Comparison of ENCODE assay signal across 16 cellular contexts in the genomic region with DNA sequence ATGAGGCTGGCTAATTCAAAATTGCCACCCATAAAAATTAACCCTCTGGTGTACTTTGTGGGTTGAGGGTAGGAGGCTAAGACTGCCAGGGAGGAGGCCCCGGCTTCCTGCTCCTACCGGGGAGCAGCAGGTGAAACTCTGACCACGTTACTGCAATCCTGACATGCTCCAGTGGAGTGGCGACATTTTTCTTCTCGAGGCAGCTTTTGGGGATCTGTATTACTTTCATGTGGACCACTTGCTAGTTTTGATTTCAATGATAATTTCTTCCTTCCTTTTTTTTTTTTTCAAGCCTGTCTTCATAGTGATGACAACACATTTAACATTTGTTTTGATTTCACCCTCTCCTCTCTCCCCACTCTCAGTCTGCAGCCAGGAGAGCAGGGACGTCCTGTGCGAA. TPM values are rescaled to one million over a fixed set of nuclear protein-coding genes. Genes with fewer than 3 reads are reported as not detected.
DNase-seq lines count a peak whose midpoint lies in the region; ATAC-seq and TF ChIP-seq lines count a peak whose summit lies in the region.
"Had no signal": no experiment of that assay in that cellular context is flagged by ENCODE, and none has a peak within 500 bp of the region (broad histone marks: within the 10 kb centered on the region; RNA-seq: fewer than 3 reads in every experiment).

No MANE protein-coding gene starts in this region.

- peak overlapping the region; percentile 57 for H3K27ac Mint-ChIP-seq in activated CD4-positive, alpha-beta T cell treated with anti-CD3 and anti-CD28 coated beads, Interleukin-2, amount 10 ng/mL, durations not matched to agents 7 days and 5 days
- H3K27ac Mint-ChIP-seq in activated CD8-positive, alpha-beta T cell treated with anti-CD3 and anti-CD28 coated beads, Interleukin-2, amount 10 ng/mL, durations not matched to agents 7 days and 5 days: peak overlapping the region; percentile 44
- H3K27ac Mint-ChIP-seq: activated B cell treated with CpG ODN at 0.5 μM for 24 hours had no signal

- H3K27me3 ChIP-seq in sigmoid colon: peaks cover 0 to 24% (median 0%) of the 10 kb centered on the region in 3 donors
- H3K27me3 ChIP-seq: cardiac muscle cell had no signal

- ATAC-seq in GM21423 (IDR thresholded peaks at IDR 0.05; ENCODE audit: unreplicated experiment) (peak; percentile 57), HG02884 (IDR thresholded peaks at IDR 0.05; ENCODE audit: unreplicated experiment) (no peak)
- no peak for ATAC-seq in activated CD8-positive, alpha-beta T cell treated with anti-CD3 and anti-CD28 coated beads, Interleukin-2, amount 10 ng/mL, durations not matched to agents 7 days and 5 days

- WGBS in sigmoid colon, 2 donors: 67 to 78% methylated on average over 7 of the region's 7 CpGs

- no peaks in the 10 kb centered on the region for H3K36me3 ChIP-seq in sigmoid colon
- H3K36me3 ChIP-seq: cardiac muscle cell had no signal

- H3K4me3 ChIP-seq in sigmoid colon: no peak overlapping the region
- H3K4me3 ChIP-seq: cardiac muscle cell, SK-N-MC, spleen had no signal

- TF ChIP-seq CTCF in sigmoid colon (IDR thresholded peaks at IDR 0.05): no peak

- H3K36me3 Mint-ChIP-seq in activated CD4-positive, alpha-beta T cell treated with anti-CD3 and anti-CD28 coated beads, Interleukin-2, amount 10 ng/mL, durations not matched to agents 7 days and 5 days (ENCODE audit: low read depth): peaks cover 93% of the 10 kb centered on the region
- H3K36me3 Mint-ChIP-seq in activated CD8-positive, alpha-beta T cell treated with anti-CD3 and anti-CD28 coated beads, Interleukin-2, amount 10 ng/mL, durations not matched to agents 7 days and 5 days (ENCODE audit: low read depth): peaks cover 95% of the 10 kb centered on the region

- TF ChIP-seq EP300 in sigmoid colon (IDR thresholded peaks at IDR 0.05): no peak

- POLR2A ChIA-PET in activated CD4-positive, alpha-beta T cell treated with anti-CD3 and anti-CD28 coated beads, Interleukin-2, amount 10 ng/mL, durations not matched to agents 7 days and 5 days (lab: Charles Lee): no interaction called here
- POLR2A ChIA-PET in activated CD8-positive, alpha-beta T cell treated with anti-CD3 and anti-CD28 coated beads, Interleukin-2, amount 10 ng/mL, durations not matched to agents 7 days and 5 days (lab: Charles Lee): interaction anchor here (1.0 to 4.1 kb wide), 2 partner anchors 9 to 335 kb away, joined by 3 to 23 read pairs; no protein-coding TSS in a partner anchor

- TF ChIP-seq POLR2A in sigmoid colon (IDR thresholded peaks at IDR 0.05): no peak

- DNase-seq in activated CD4-positive, alpha-beta T cell treated with anti-CD3 and anti-CD28 coated beads, Interleukin-2, amount 10 ng/mL, durations not matched to agents 7 days and 5 days: no peak
- DNase-seq in activated CD4-positive, alpha-beta T cell treated with anti-CD3 and anti-CD28 coated beads, Interleukin-2, amount 50 U/mL, for 4 hours: no peak
- DNase-seq in activated CD8-positive, alpha-beta T cell treated with anti-CD3 and anti-CD28 coated beads, Interleukin-2, amount 10 ng/mL, durations not matched to agents 7 days and 5 days: no peak
- DNase-seq in sigmoid colon: peak; percentile 3
- no peak for DNase-seq in NCI-H1930 (lab: John Stamatoyannopoulos, UW)
- no peak for DNase-seq in occipital lobe (lab: John Stamatoyannopoulos, UW)
- DNase-seq: activated B cell treated with CpG ODN at 0.5 μM for 24 hours, activated gamma-delta T cell, midbrain, MV-4-11, NCI-H2171 treated with DMSO at 0.1 percent for 48 hours, spleen had no signal

- H3K27me3 Mint-ChIP-seq in activated CD4-positive, alpha-beta T cell treated with anti-CD3 and anti-CD28 coated beads, Interleukin-2, amount 10 ng/mL, durations not matched to agents 7 days and 5 days: no peaks in the 10 kb centered on the region
- H3K27me3 Mint-ChIP-seq in activated CD8-positive, alpha-beta T cell treated with anti-CD3 and anti-CD28 coated beads, Interleukin-2, amount 10 ng/mL, durations not matched to agents 7 days and 5 days (ENCODE audit: low read depth): no peaks in the 10 kb centered on the region

- peaks cover 83% of the 10 kb centered on the region for H3K4me1 Mint-ChIP-seq in activated CD4-positive, alpha-beta T cell treated with anti-CD3 and anti-CD28 coated beads, Interleukin-2, amount 10 ng/mL, durations not matched to agents 7 days and 5 days
- H3K4me1 Mint-ChIP-seq in activated CD8-positive, alpha-beta T cell treated with anti-CD3 and anti-CD28 coated beads, Interleukin-2, amount 10 ng/mL, durations not matched to agents 7 days and 5 days (ENCODE audit: low read depth): peaks cover 83% of the 10 kb centered on the region
- H3K4me1 Mint-ChIP-seq: activated B cell treated with CpG ODN at 0.5 μM for 24 hours had no signal

- CTCF ChIA-PET in activated CD4-positive, alpha-beta T cell treated with anti-CD3 and anti-CD28 coated beads, Interleukin-2, amount 10 ng/mL, durations not matched to agents 7 days and 5 days (lab: Charles Lee): interaction anchor here (0.6 to 1.2 kb wide), 2 partner anchors 283 to 306 kb away, joined by 3 to 5 read pairs; no protein-coding TSS in a partner anchor
- CTCF ChIA-PET in activated CD8-positive, alpha-beta T cell treated with anti-CD3 and anti-CD28 coated beads, Interleukin-2, amount 10 ng/mL, durations not matched to agents 7 days and 5 days (lab: Charles Lee): no interaction called here

- H3K4me1 ChIP-seq in sigmoid colon: no peaks in the 10 kb centered on the region

- intact Hi-C loops in sigmoid colon (cut with DNase I): no loop called here

- no peak overlapping the region for H3K27ac ChIP-seq in sigmoid colon
- H3K27ac ChIP-seq: cardiac muscle cell, SK-N-MC, spleen had no signal

- H3K9me3 ChIP-seq in sigmoid colon: no peaks in the 10 kb centered on the region
- H3K9me3 ChIP-seq: spleen had no signal

- no peak overlapping the region for H3K4me3 Mint-ChIP-seq in activated CD4-positive, alpha-beta T cell treated with anti-CD3 and anti-CD28 coated beads, Interleukin-2, amount 10 ng/mL, durations not matched to agents 7 days and 5 days
- H3K4me3 Mint-ChIP-seq in activated CD8-positive, alpha-beta T cell treated with anti-CD3 and anti-CD28 coated beads, Interleukin-2, amount 10 ng/mL, durations not matched to agents 7 days and 5 days: no peak overlapping the region
- H3K4me3 Mint-ChIP-seq: activated B cell treated with CpG ODN at 0.5 μM for 24 hours had no signal

- H3K9me3 Mint-ChIP-seq in activated CD4-positive, alpha-beta T cell treated with anti-CD3 and anti-CD28 coated beads, Interleukin-2, amount 10 ng/mL, durations not matched to agents 7 days and 5 days: no peaks in the 10 kb centered on the region
- H3K9me3 Mint-ChIP-seq in activated CD8-positive, alpha-beta T cell treated with anti-CD3 and anti-CD28 coated beads, Interleukin-2, amount 10 ng/mL, durations not matched to agents 7 days and 5 days (ENCODE audit: insufficient read depth): no peaks in the 10 kb centered on the region
- H3K9me3 Mint-ChIP-seq: activated B cell treated with CpG ODN at 0.5 μM for 24 hours had no signal

RNA-seq across cellular contexts. Expression of a gene that starts 14.6 kb away (rescaled TPM):
- total RNA-seq in activated CD4-positive, alpha-beta T cell treated with anti-CD3 and anti-CD28 coated beads, Interleukin-2, amount 10 ng/mL, durations not matched to agents 7 days and 5 days: 10 to 100 TPM; 48.1 to 52.0 TPM
- total RNA-seq in activated CD8-positive, alpha-beta T cell treated with anti-CD3 and anti-CD28 coated beads, Interleukin-2, amount 10 ng/mL, durations not matched to agents 7 days and 5 days: 10 to 100 TPM; 42.5 to 44.9 TPM
- total RNA-seq in sigmoid colon (not detected), occipital lobe (not detected)
- 1 to 10 TPM in 2 of 3 donors, not detected in 1; 1.2 to 2.1 TPM for polyA plus RNA-seq in sigmoid colon

Comparison
In these comparisons a context has a peak if more than half of its experiments do, and no peak if none do; other contexts are left out.
1. RNA of a gene that starts 14.6 kb away (total RNA-seq): 48.1 to 52.0 TPM in activated CD4-positive, alpha-beta T cell treated with anti-CD3 and anti-CD28 coated beads, Interleukin-2, amount 10 ng/mL, durations not matched to agents 7 days and 5 days and 42.5 to 44.9 TPM in activated CD8-positive, alpha-beta T cell treated with anti-CD3 and anti-CD28 coated beads, Interleukin-2, amount 10 ng/mL, durations not matched to agents 7 days and 5 days; not detected in sigmoid colon and not detected in occipital lobe (single experiment); every median in the first group is over 10 times any median in the second.